ENCODE assay signal across 8 cellular contexts in the genomic region with DNA sequence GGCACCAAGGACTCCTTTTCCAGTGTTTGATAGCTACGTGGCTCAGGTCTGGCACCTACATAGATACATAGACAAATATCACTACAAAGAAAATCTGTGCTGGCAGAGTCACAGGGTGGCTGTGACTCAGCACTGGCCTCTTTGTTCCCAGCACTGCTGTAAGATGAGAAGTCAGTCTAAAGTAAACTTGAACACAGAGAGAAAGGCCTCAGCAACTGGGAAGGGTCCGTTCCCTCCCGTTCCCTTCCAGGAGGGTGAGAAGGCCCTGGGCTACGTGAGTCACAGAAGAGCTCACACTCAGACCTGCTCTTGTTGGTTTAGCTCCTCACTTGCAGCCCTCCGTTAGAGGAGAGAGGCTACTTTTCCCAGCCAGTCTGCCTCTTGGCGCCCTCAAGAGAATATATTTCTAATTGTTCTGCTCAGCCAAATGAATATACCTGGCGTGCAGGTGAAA. TPM values are rescaled to one million over a fixed set of nuclear protein-coding genes. Genes with fewer than 3 reads are reported as not detected.
A peak's percentile ranks its signal among the peaks of the same experiment; 100 is the strongest.
DNase-seq lines count a peak whose midpoint lies in the region; ATAC-seq and TF ChIP-seq lines count a peak whose summit lies in the region.

No MANE protein-coding gene starts in this region.

- peaks cover 25% of the 10 kb centered on the region for H3K36me3 Mint-ChIP-seq in progenitor cell of endocrine pancreas (ENCODE audit: insufficient read depth)
- peaks cover 72% of the 10 kb centered on the region for H3K36me3 Mint-ChIP-seq in effector memory CD8-positive, alpha-beta T cell (ENCODE audit: insufficient read depth)

- H3K4me3 Mint-ChIP-seq in progenitor cell of endocrine pancreas (ENCODE audit: low read depth), result peak overlapping the region; percentile 21
- H3K4me3 Mint-ChIP-seq in effector memory CD8-positive, alpha-beta T cell, result no peak overlapping the region

- no TSS peak for BruUV-seq in Panc1 (replicated peaks; lab: Mats Ljungman, UMichigan)

- H3K27ac Mint-ChIP-seq in progenitor cell of endocrine pancreas, result peak overlapping the region; percentile 95
- peak overlapping the region in 1 of 2 donors; percentile 13 for H3K27ac Mint-ChIP-seq in effector memory CD8-positive, alpha-beta T cell

- H3K27ac ChIP-seq in Panc1 (ENCODE audit: low read length), result peak overlapping the region; percentile 100

- peaks cover 46% of the 10 kb centered on the region for H3K4me1 Mint-ChIP-seq in progenitor cell of endocrine pancreas (ENCODE audit: low read depth)
- peaks cover 21 to 22% of the 10 kb centered on the region in 2 donors for H3K4me1 Mint-ChIP-seq in effector memory CD8-positive, alpha-beta T cell (ENCODE audit: low read depth in 2 of 2)

- CTCF ChIA-PET in Panc1 (lab: Charles Lee), result interaction anchor here (0.6 to 1.1 kb wide), 2 partner anchors 13 to 69 kb away, joined by 3 read pairs; no protein-coding TSS in a partner anchor

- in situ Hi-C loops in Panc1 (cut with HindIII; ENCODE audit: low pct_unique_long_range_greater_than_20kb, low sequenced_read_pairs), result no loop called here

- H3K36me3 ChIP-seq in Panc1 (ENCODE audit: control insufficient read depth, insufficient read depth, low read length), result peaks cover 24% of the 10 kb centered on the region

- intact Hi-C loops in Panc1 (cut with micrococcal nuclease; ENCODE audit: unreplicated experiment), result no loop called here

- H3K27me3 ChIP-seq in Panc1 (ENCODE audit: control insufficient read depth, insufficient read depth, low read length), result no peaks in the 10 kb centered on the region

- no peaks in the 10 kb centered on the region for H3K9me3 ChIP-seq in Panc1 (ENCODE audit: control insufficient read depth, insufficient read depth, low read depth, low read length)

- peaks cover 99% of the 10 kb centered on the region for H3K4me1 ChIP-seq in Panc1 (ENCODE audit: control insufficient read depth, insufficient read depth, low read length)

- peak; percentile 73 for ATAC-seq in Panc1
- ATAC-seq in GM21528 (IDR thresholded peaks at IDR 0.05; ENCODE audit: low FRiP score, unreplicated experiment), result no peak
- ATAC-seq in effector memory CD8-positive, alpha-beta T cell (replicated peaks), result no peak
- ATAC-seq in HG03097 (IDR thresholded peaks at IDR 0.05; ENCODE audit: low FRiP score, unreplicated experiment), result no peak

- no peaks in the 10 kb centered on the region for H3K9me3 Mint-ChIP-seq in progenitor cell of endocrine pancreas (ENCODE audit: low read depth)
- H3K9me3 Mint-ChIP-seq in effector memory CD8-positive, alpha-beta T cell, result no peaks in the 10 kb centered on the region

- TF ChIP-seq CTCF in Panc1 (IDR thresholded peaks at IDR 0.05) (no peak; the same call in 1 of the 2 replicates), fibroblast of the aortic adventitia (IDR thresholded peaks at IDR 0.05; ENCODE audit: insufficient read depth, low read length) (no peak), progenitor cell of endocrine pancreas (IDR thresholded peaks at IDR 0.05; ENCODE audit: unreplicated experiment) (no peak)

- POLR2A ChIA-PET in Panc1 (lab: Charles Lee), result interaction anchor here (1.2 to 1.6 kb wide), 2 partner anchors 12 to 16 kb away, joined by 4 to 5 read pairs; no protein-coding TSS in a partner anchor

- H3K27me3 Mint-ChIP-seq in progenitor cell of endocrine pancreas, result no peaks in the 10 kb centered on the region
- H3K27me3 Mint-ChIP-seq in effector memory CD8-positive, alpha-beta T cell, result no peaks in the 10 kb centered on the region

- peak; percentile 99 for DNase-seq in HT1080 (ENCODE audit: low read depth)
- peak; percentile 98 for DNase-seq in Panc1 (ENCODE audit: low read depth, low spot score)
- DNase-seq in fibroblast of the aortic adventitia (ENCODE audit: low read depth), result peak; percentile 95
- DNase-seq in progenitor cell of endocrine pancreas (ENCODE audit: low spot score, unreplicated experiment), result peak; percentile 21
- no peak for DNase-seq in activated CD4-positive, alpha-beta T cell treated with anti-CD3 and anti-CD28 coated beads, Interleukin-2, amount 50 U/mL, for 1 hour
- DNase-seq in effector memory CD8-positive, alpha-beta T cell, result no peak

- H3K4me3 ChIP-seq in Panc1 (ENCODE audit: low read depth in 2 of 2, low read length in 2 of 2) (peak overlapping the region in 1 of 2 experiments; percentile 14; a peak in 1 of 4 replicates), fibroblast of the aortic adventitia (ENCODE audit: low read depth, low read length) (no peak overlapping the region)

RNA-seq across cellular contexts. Expression of a gene that starts 23.1 kb away (rescaled TPM):
- total RNA-seq in HT1080 (2014; rRNA removed; shearing (Covaris generic)), result 3,876 and 3,948 TPM in 2 replicates
- polyA plus RNA-seq in HT1080 (2015; cell fraction: cytosol; rRNA removed), result 3,764 and 3,966 TPM in 2 replicates
- polyA plus RNA-seq in HT1080 (2015; cell fraction: nucleus; rRNA removed), result 5,018 and 5,424 TPM in 2 replicates
- total RNA-seq in Panc1 (2021; ENCODE audit: unreplicated experiment) (1,903 TPM), fibroblast of the aortic adventitia (ENCODE audit: low replicate concordance) (2,605 and 3,136 TPM in 2 replicates), progenitor cell of endocrine pancreas (311 and 366 TPM in 2 replicates)
- polyA plus RNA-seq in Panc1 (2012; ENCODE audit: insufficient read length), result 1,847 TPM

Comparison
In these comparisons a context has a peak if more than half of its experiments do, and no peak if none do; other contexts are left out.
1. DNase-seq: peak in HT1080 (single experiment), Panc1 (single experiment), fibroblast of the aortic adventitia (single experiment) and progenitor cell of endocrine pancreas (single experiment); none in activated CD4-positive, alpha-beta T cell treated with anti-CD3 and anti-CD28 coated beads, Interleukin-2, amount 50 U/mL, for 1 hour (single experiment) and effector memory CD8-positive, alpha-beta T cell (0 of 3).